ENCODE assay signal across 15 cellular contexts in the genomic region with DNA sequence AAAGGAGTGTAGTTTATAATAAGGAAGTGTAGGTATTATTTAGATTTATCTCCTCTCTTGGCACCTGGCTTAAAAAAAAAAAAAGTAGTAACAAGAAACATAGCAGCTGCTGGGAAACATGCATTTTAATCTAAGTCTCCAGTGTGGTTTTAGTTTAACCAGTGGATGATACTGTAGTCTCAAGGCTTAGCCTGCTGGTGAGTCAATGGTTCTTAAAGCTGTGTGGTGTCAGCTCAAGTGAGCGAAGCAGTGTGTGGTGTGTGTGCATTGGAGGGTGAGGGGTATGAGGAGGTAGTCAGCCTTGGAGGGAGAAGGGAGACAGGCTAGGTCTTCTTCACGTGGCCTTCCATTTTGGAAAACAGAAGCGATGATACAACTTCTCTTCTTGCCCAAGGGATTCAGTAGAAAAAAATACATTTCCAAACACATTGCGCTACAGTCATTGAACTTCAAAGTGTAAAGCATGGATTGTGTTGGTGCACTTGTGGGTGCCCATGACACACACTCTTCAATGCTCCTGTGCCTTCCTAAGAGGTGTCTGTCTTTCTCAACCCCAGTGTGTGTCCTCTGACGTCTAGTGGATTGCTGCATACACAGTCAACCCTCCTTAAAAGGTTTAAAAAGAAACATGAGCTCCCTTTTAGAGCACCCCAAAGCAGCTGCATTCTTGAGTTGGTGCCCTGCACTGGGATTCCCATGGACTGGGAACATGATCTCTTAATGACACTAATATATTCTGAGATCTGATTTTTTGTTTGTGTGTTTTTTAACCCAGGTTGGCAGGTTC. TPM values are rescaled to one million over a fixed set of nuclear protein-coding genes. Genes with fewer than 3 reads are reported as not detected.
A peak's percentile ranks its signal among the peaks of the same experiment; 100 is the strongest.
DNase-seq lines count a peak whose midpoint lies in the region; ATAC-seq and TF ChIP-seq lines count a peak whose summit lies in the region.
"Had no signal": no experiment of that assay in that cellular context is flagged by ENCODE, and none has a peak within 500 bp of the region (broad histone marks: within the 10 kb centered on the region; RNA-seq: fewer than 3 reads in every experiment).

No MANE protein-coding gene starts in this region.

- H3K14ac ChIP-seq in mesenchymal stem cell (ENCODE audit: low read length in 2 of 2), result no peak overlapping the region

- H3K4me3 ChIP-seq in mesenchymal stem cell (ENCODE audit: insufficient read depth in 1 of 2, low read depth in 1 of 2, low read length in 2 of 2), result no peak overlapping the region
- H3K4me3 ChIP-seq: K562 had no signal

- H3K36me3 ChIP-seq in mesenchymal stem cell (ENCODE audit: control insufficient read depth in 1 of 2, insufficient read depth in 2 of 2, low read depth in 1 of 2, low read length in 2 of 2), result no peaks in the 10 kb centered on the region

- no peak overlapping the region for H3K23ac ChIP-seq in mesenchymal stem cell (ENCODE audit: low read length in 2 of 2)

- H4K8ac ChIP-seq in mesenchymal stem cell (ENCODE audit: low read length), result no peak overlapping the region

- peak overlapping the region; percentile 68 to 70 for H3K18ac ChIP-seq in mesenchymal stem cell (ENCODE audit: low read depth in 1 of 2, low read length in 2 of 2)

- POLR2A ChIA-PET in activated CD8-positive, alpha-beta T cell treated with anti-CD3 and anti-CD28 coated beads, Interleukin-2, amount 10 ng/mL, durations not matched to agents 7 days and 5 days (lab: Charles Lee), result no interaction called here

- no peak overlapping the region for H2BK12ac ChIP-seq in mesenchymal stem cell (ENCODE audit: low read length in 2 of 2)

- peaks cover 17 to 22% of the 10 kb centered on the region in 2 experiments for H3K27me3 ChIP-seq in mesenchymal stem cell (ENCODE audit: control insufficient read depth in 1 of 2, insufficient read depth in 1 of 2, low read length in 2 of 2)

- H3K9me3 Mint-ChIP-seq in activated naive CD4-positive, alpha-beta T cell treated with anti-CD3 and anti-CD28 coated beads, Interleukin-2, amount 50 U/mL, for 72 hours, result no peaks in the 10 kb centered on the region
- no peaks in the 10 kb centered on the region for H3K9me3 Mint-ChIP-seq in activated naive CD4-positive, alpha-beta T cell treated with anti-CD3 and anti-CD28 coated beads, Interleukin-2, amount 10 ng/mL, durations not matched to agents 7 days and 5 days
- no peaks in the 10 kb centered on the region for H3K9me3 Mint-ChIP-seq in activated CD8-positive, alpha-beta T cell treated with anti-CD3 and anti-CD28 coated beads, Interleukin-2, amount 10 ng/mL, durations not matched to agents 7 days and 5 days (ENCODE audit: insufficient read depth)
- H3K9me3 Mint-ChIP-seq in type B pancreatic cell, result no peaks in the 10 kb centered on the region
- no peaks in the 10 kb centered on the region for H3K9me3 Mint-ChIP-seq in endothelial cell (ENCODE audit: unreplicated experiment)
- H3K9me3 Mint-ChIP-seq: nephron; stimulated activated naive B cell treated with anti-CD40 and anti-IgM and Interleukin-4, amounts not matched to agents 10 μg/mL and 1 μg/mL and 100 μg/mL, for 72 hours had no signal

- H2BK5ac ChIP-seq in mesenchymal stem cell (ENCODE audit: low read depth, low read length, poor library complexity, severe bottlenecking), result no peak overlapping the region

- H3K9me3 ChIP-seq in mesenchymal stem cell (ENCODE audit: control insufficient read depth, low read length), result no peaks in the 10 kb centered on the region

- no peak for DNase-seq in activated naive CD4-positive, alpha-beta T cell treated with anti-CD3 and anti-CD28 coated beads, Interleukin-2, amount 50 U/mL, for 72 hours (ENCODE audit: low spot score in 2 of 2)
- no peak for DNase-seq in activated naive CD4-positive, alpha-beta T cell treated with anti-CD3 and anti-CD28 coated beads, Interleukin-2, amount 10 ng/mL, durations not matched to agents 7 days and 5 days
- DNase-seq in activated CD8-positive, alpha-beta T cell treated with anti-CD3 and anti-CD28 coated beads, Interleukin-2, amount 10 ng/mL, durations not matched to agents 7 days and 5 days, result no peak
- DNase-seq in mesenchymal stem cell (peak; percentile 59), type B pancreatic cell (ENCODE audit: extremely low spot score, unreplicated experiment) (no peak), endothelial cell (ENCODE audit: low spot score) (no peak), amygdala (lab: John Stamatoyannopoulos, UW) (no peak), GF-D8 (lab: John Stamatoyannopoulos, UW) (no peak)
- DNase-seq: activated CD4-positive, alpha-beta T cell treated with anti-CD3 and anti-CD28 coated beads for 48 hours; effector memory CD4-positive, alpha-beta T cell; NCI-H524; stimulated activated naive B cell treated with anti-CD40 and anti-IgM and Interleukin-4, amounts not matched to agents 10 μg/mL and 1 μg/mL and 100 μg/mL, for 72 hours had no signal

- no peaks in the 10 kb centered on the region for H3K4me1 ChIP-seq in mesenchymal stem cell (ENCODE audit: control insufficient read depth, insufficient read depth, low read depth, low read length)

- H3K9ac ChIP-seq in mesenchymal stem cell (ENCODE audit: low read length), result no peak overlapping the region

- H3K36me3 Mint-ChIP-seq in activated naive CD4-positive, alpha-beta T cell treated with anti-CD3 and anti-CD28 coated beads, Interleukin-2, amount 50 U/mL, for 72 hours, result no peaks in the 10 kb centered on the region
- H3K36me3 Mint-ChIP-seq in activated naive CD4-positive, alpha-beta T cell treated with anti-CD3 and anti-CD28 coated beads, Interleukin-2, amount 10 ng/mL, durations not matched to agents 7 days and 5 days, result no peaks in the 10 kb centered on the region
- no peaks in the 10 kb centered on the region for H3K36me3 Mint-ChIP-seq in activated CD8-positive, alpha-beta T cell treated with anti-CD3 and anti-CD28 coated beads, Interleukin-2, amount 10 ng/mL, durations not matched to agents 7 days and 5 days (ENCODE audit: low read depth)
- no peaks in the 10 kb centered on the region for H3K36me3 Mint-ChIP-seq in type B pancreatic cell
- no peaks in the 10 kb centered on the region for H3K36me3 Mint-ChIP-seq in endothelial cell (ENCODE audit: low read depth, unreplicated experiment)
- H3K36me3 Mint-ChIP-seq: stimulated activated naive B cell treated with anti-CD40 and anti-IgM and Interleukin-4, amounts not matched to agents 10 μg/mL and 1 μg/mL and 100 μg/mL, for 72 hours had no signal

- H3K4me1 Mint-ChIP-seq in activated naive CD4-positive, alpha-beta T cell treated with anti-CD3 and anti-CD28 coated beads, Interleukin-2, amount 10 ng/mL, durations not matched to agents 7 days and 5 days, result peaks cover 31% of the 10 kb centered on the region
- H3K4me1 Mint-ChIP-seq in activated CD8-positive, alpha-beta T cell treated with anti-CD3 and anti-CD28 coated beads, Interleukin-2, amount 10 ng/mL, durations not matched to agents 7 days and 5 days (ENCODE audit: low read depth), result peaks cover 37% of the 10 kb centered on the region
- peaks cover 52% of the 10 kb centered on the region for H3K4me1 Mint-ChIP-seq in type B pancreatic cell (ENCODE audit: unreplicated experiment)
- peaks cover 2% of the 10 kb centered on the region for H3K4me1 Mint-ChIP-seq in endothelial cell (ENCODE audit: unreplicated experiment)

- H3K79me1 ChIP-seq in mesenchymal stem cell (replicated peaks; ENCODE audit: low read length, poor library complexity, severe bottlenecking), result no peaks in the 10 kb centered on the region

- CTCF ChIA-PET in activated naive CD4-positive, alpha-beta T cell treated with anti-CD3 and anti-CD28 coated beads, Interleukin-2, amount 10 ng/mL, durations not matched to agents 7 days and 5 days (lab: Charles Lee), result interaction anchor here (1.1 kb wide), 1 partner anchor 10 kb away, joined by 4 read pairs; no protein-coding TSS in a partner anchor
- CTCF ChIA-PET in activated CD8-positive, alpha-beta T cell treated with anti-CD3 and anti-CD28 coated beads, Interleukin-2, amount 10 ng/mL, durations not matched to agents 7 days and 5 days (lab: Charles Lee), result interaction anchor here (0.9 kb wide), 2 partner anchors 9 to 105 kb away, joined by 4 to 5 read pairs; no protein-coding TSS in a partner anchor

- H3K4me3 Mint-ChIP-seq in activated naive CD4-positive, alpha-beta T cell treated with anti-CD3 and anti-CD28 coated beads, Interleukin-2, amount 10 ng/mL, durations not matched to agents 7 days and 5 days, result no peak overlapping the region
- H3K4me3 Mint-ChIP-seq in activated CD8-positive, alpha-beta T cell treated with anti-CD3 and anti-CD28 coated beads, Interleukin-2, amount 10 ng/mL, durations not matched to agents 7 days and 5 days, result no peak overlapping the region
- no peak overlapping the region for H3K4me3 Mint-ChIP-seq in type B pancreatic cell
- H3K4me3 Mint-ChIP-seq in endothelial cell (ENCODE audit: unreplicated experiment), result no peak overlapping the region
- H3K4me3 Mint-ChIP-seq: nephron; stimulated activated naive B cell treated with anti-CD40 and anti-IgM and Interleukin-4, amounts not matched to agents 10 μg/mL and 1 μg/mL and 100 μg/mL, for 72 hours had no signal

- ATAC-seq in activated naive CD4-positive, alpha-beta T cell treated with anti-CD3 and anti-CD28 coated beads, Interleukin-2, amount 50 U/mL, for 72 hours, result peak; percentile 50 to 61
- peak; percentile 22 for ATAC-seq in activated CD8-positive, alpha-beta T cell treated with anti-CD3 and anti-CD28 coated beads, Interleukin-2, amount 10 ng/mL, durations not matched to agents 7 days and 5 days
- ATAC-seq: K562 had no signal

- no peak overlapping the region for H3K4me2 ChIP-seq in mesenchymal stem cell (ENCODE audit: low read length, poor library complexity, severe bottlenecking)

- no peak overlapping the region for H3K27ac ChIP-seq in mesenchymal stem cell (ENCODE audit: low read length, poor library complexity, severe bottlenecking)

- WGBS in mesenchymal stem cell, result 76% methylated on average over 3 of the region's 5 CpGs

- no peak overlapping the region for H2AK5ac ChIP-seq in mesenchymal stem cell (ENCODE audit: low read length, severe bottlenecking)

- no peak overlapping the region for H3K27ac Mint-ChIP-seq in activated naive CD4-positive, alpha-beta T cell treated with anti-CD3 and anti-CD28 coated beads, Interleukin-2, amount 50 U/mL, for 72 hours
- no peak overlapping the region for H3K27ac Mint-ChIP-seq in activated naive CD4-positive, alpha-beta T cell treated with anti-CD3 and anti-CD28 coated beads, Interleukin-2, amount 10 ng/mL, durations not matched to agents 7 days and 5 days
- H3K27ac Mint-ChIP-seq in activated CD8-positive, alpha-beta T cell treated with anti-CD3 and anti-CD28 coated beads, Interleukin-2, amount 10 ng/mL, durations not matched to agents 7 days and 5 days, result no peak overlapping the region
- peak overlapping the region; percentile 29 for H3K27ac Mint-ChIP-seq in type B pancreatic cell
- H3K27ac Mint-ChIP-seq in endothelial cell (ENCODE audit: unreplicated experiment), result no peak overlapping the region
- H3K27ac Mint-ChIP-seq: stimulated activated naive B cell treated with anti-CD40 and anti-IgM and Interleukin-4, amounts not matched to agents 10 μg/mL and 1 μg/mL and 100 μg/mL, for 72 hours had no signal

- peak overlapping the region; percentile 56 for H4K91ac ChIP-seq in mesenchymal stem cell (ENCODE audit: low read length)

- no peak overlapping the region for H2BK15ac ChIP-seq in mesenchymal stem cell (ENCODE audit: low read depth, poor library complexity, severe bottlenecking)

- H3K27me3 Mint-ChIP-seq in activated naive CD4-positive, alpha-beta T cell treated with anti-CD3 and anti-CD28 coated beads, Interleukin-2, amount 10 ng/mL, durations not matched to agents 7 days and 5 days, result peaks cover 30% of the 10 kb centered on the region
- H3K27me3 Mint-ChIP-seq in activated CD8-positive, alpha-beta T cell treated with anti-CD3 and anti-CD28 coated beads, Interleukin-2, amount 10 ng/mL, durations not matched to agents 7 days and 5 days (ENCODE audit: low read depth), result peaks cover 9% of the 10 kb centered on the region
- peaks cover 57% of the 10 kb centered on the region for H3K27me3 Mint-ChIP-seq in type B pancreatic cell
- peaks cover 3% of the 10 kb centered on the region for H3K27me3 Mint-ChIP-seq in endothelial cell (ENCODE audit: unreplicated experiment)
- H3K27me3 Mint-ChIP-seq: stimulated activated naive B cell treated with anti-CD40 and anti-IgM and Interleukin-4, amounts not matched to agents 10 μg/mL and 1 μg/mL and 100 μg/mL, for 72 hours had no signal

- no peak overlapping the region for H2BK120ac ChIP-seq in mesenchymal stem cell (ENCODE audit: low read depth, low read length)

- no peak overlapping the region for H3K4ac ChIP-seq in mesenchymal stem cell (ENCODE audit: low read depth in 1 of 2, low read length in 2 of 2)

- TF ChIP-seq CTCF in type B pancreatic cell (conservative IDR thresholded peaks at IDR 0.05), result no peak
- TF ChIP-seq CTCF in endothelial cell (IDR thresholded peaks at IDR 0.05; ENCODE audit: unreplicated experiment), result no peak

- no peak overlapping the region for H2AFZ ChIP-seq in mesenchymal stem cell (ENCODE audit: low read depth, low read length)

RNA-seq across cellular contexts. Expression of a gene that starts 40.1 kb away (rescaled TPM):
- 1 to 10 TPM in 1 of 2 donors, under 1 TPM in 1; 0.99 to 3.1 TPM for total RNA-seq in activated naive CD4-positive, alpha-beta T cell treated with anti-CD3 and anti-CD28 coated beads, Interleukin-2, amount 50 U/mL, for 72 hours
- 10 to 100 TPM; 16.3 to 16.4 TPM for total RNA-seq in activated CD8-positive, alpha-beta T cell treated with anti-CD3 and anti-CD28 coated beads, Interleukin-2, amount 10 ng/mL, durations not matched to agents 7 days and 5 days
- polyA plus RNA-seq in mesenchymal stem cell (2013, experiment 1 of 2), result 2.4 TPM
- 2.1 TPM for polyA plus RNA-seq in mesenchymal stem cell (2013, experiment 2 of 2)
- total RNA-seq in type B pancreatic cell (ENCODE audit: low replicate concordance) (2.6 and 11.9 TPM in 2 replicates), endothelial cell (ENCODE audit: unreplicated experiment) (0.54 TPM)
- total RNA-seq: H4 had no signal
